In genomic region chr9:87276327-87276841, GRCh38 we compare ENCODE assay signal across 12 cellular contexts.
DNase-seq lines count a peak whose midpoint lies in the region; ATAC-seq lines count a peak whose summit lies in the region.
"Had no signal": no experiment of that assay in that cellular context is flagged by ENCODE, and none has a peak within 500 bp of the region (broad histone marks: within the 10 kb centered on the region; RNA-seq: fewer than 3 reads in every experiment).

No MANE protein-coding gene starts in this region.

- H3K27me3 Mint-ChIP-seq in stimulated activated naive CD8-positive, alpha-beta T cell treated with anti-CD3 and anti-CD28 coated beads, Interleukin-15, amount 100 ng/mL, for 72 hours = peaks cover 19% of the 10 kb centered on the region
- H3K27me3 Mint-ChIP-seq in activated T-helper 17 cell treated with anti-CD3 and anti-CD28 coated beads, Interleukin-2, amount 50 U/mL, for 72 hours = peaks cover 7% of the 10 kb centered on the region

- DNase-seq in stimulated activated naive CD8-positive, alpha-beta T cell treated with anti-CD3 and anti-CD28 coated beads, Interleukin-15, amount 100 ng/mL, for 72 hours = peak in 1 of 2 donors; percentile 15
- no peak for DNase-seq in stimulated activated naive CD8-positive, alpha-beta T cell treated with anti-CD3 and anti-CD28 coated beads, Interleukin-15, Interleukin-2, amounts not matched to agents 100 U/mL and 50 U/mL, for 24 hours
- DNase-seq in glomerular visceral epithelial cell (ENCODE audit: extremely low spot score) (peak; percentile 70), nucleus accumbens (lab: John Stamatoyannopoulos, UW) (no peak), NCI-H2227 (lab: John Stamatoyannopoulos, UW; ENCODE audit: unreplicated experiment) (no peak)
- DNase-seq: adrenal gland; NCI-H146; PC-9; stimulated activated naive CD4-positive, alpha-beta T cell treated with Interleukin-2 at 50 U/mL for 16 hours had no signal

- peaks cover 19% of the 10 kb centered on the region for H3K4me1 Mint-ChIP-seq in stimulated activated naive CD8-positive, alpha-beta T cell treated with anti-CD3 and anti-CD28 coated beads, Interleukin-15, amount 100 ng/mL, for 72 hours
- peaks cover 4% of the 10 kb centered on the region for H3K4me1 Mint-ChIP-seq in activated T-helper 17 cell treated with anti-CD3 and anti-CD28 coated beads, Interleukin-2, amount 50 U/mL, for 72 hours

- peak; percentile 78 for ATAC-seq in stimulated activated naive CD8-positive, alpha-beta T cell treated with anti-CD3 and anti-CD28 coated beads, Interleukin-15, amount 100 ng/mL, for 72 hours
- ATAC-seq in stimulated activated naive CD8-positive, alpha-beta T cell treated with anti-CD3 and anti-CD28 coated beads, Interleukin-15, Interleukin-2, amounts not matched to agents 100 U/mL and 50 U/mL, for 24 hours = no peak
- peak; percentile 46 for ATAC-seq in activated T-helper 17 cell treated with anti-CD3 and anti-CD28 coated beads, Interleukin-2, amount 50 U/mL, for 72 hours (replicated peaks)
- ATAC-seq in HG02840 (IDR thresholded peaks at IDR 0.05; ENCODE audit: low FRiP score, unreplicated experiment) = no peak
- no peak for ATAC-seq in HG03520 (IDR thresholded peaks at IDR 0.05; ENCODE audit: unreplicated experiment)

- H3K4me3 Mint-ChIP-seq in stimulated activated naive CD8-positive, alpha-beta T cell treated with anti-CD3 and anti-CD28 coated beads, Interleukin-15, amount 100 ng/mL, for 72 hours = no peak overlapping the region
- H3K4me3 Mint-ChIP-seq in activated T-helper 17 cell treated with anti-CD3 and anti-CD28 coated beads, Interleukin-2, amount 50 U/mL, for 72 hours = no peak overlapping the region

- H3K27ac Mint-ChIP-seq in stimulated activated naive CD8-positive, alpha-beta T cell treated with anti-CD3 and anti-CD28 coated beads, Interleukin-15, amount 100 ng/mL, for 72 hours = no peak overlapping the region
- H3K27ac Mint-ChIP-seq in activated T-helper 17 cell treated with anti-CD3 and anti-CD28 coated beads, Interleukin-2, amount 50 U/mL, for 72 hours = no peak overlapping the region

- no peaks in the 10 kb centered on the region for H3K36me3 Mint-ChIP-seq in activated T-helper 17 cell treated with anti-CD3 and anti-CD28 coated beads, Interleukin-2, amount 50 U/mL, for 72 hours (ENCODE audit: low read depth)

- no peaks in the 10 kb centered on the region for H3K9me3 Mint-ChIP-seq in stimulated activated naive CD8-positive, alpha-beta T cell treated with anti-CD3 and anti-CD28 coated beads, Interleukin-15, amount 100 ng/mL, for 72 hours
- no peaks in the 10 kb centered on the region for H3K9me3 Mint-ChIP-seq in activated T-helper 17 cell treated with anti-CD3 and anti-CD28 coated beads, Interleukin-2, amount 50 U/mL, for 72 hours

Comparison
In these comparisons a context has a peak if more than half of its experiments do, and no peak if none do; other contexts are left out.
1. ATAC-seq: peak in stimulated activated naive CD8-positive, alpha-beta T cell treated with anti-CD3 and anti-CD28 coated beads, Interleukin-15, amount 100 ng/mL, for 72 hours (single experiment) and activated T-helper 17 cell treated with anti-CD3 and anti-CD28 coated beads, Interleukin-2, amount 50 U/mL, for 72 hours (single experiment); none in stimulated activated naive CD8-positive, alpha-beta T cell treated with anti-CD3 and anti-CD28 coated beads, Interleukin-15, Interleukin-2, amounts not matched to agents 100 U/mL and 50 U/mL, for 24 hours (single experiment), HG02840 (single experiment) and HG03520 (single experiment).